Comparison of ENCODE assay signal across 8 cellular contexts in genomic region chr4:10554694-10555093, GRCh38.
A peak's percentile ranks its signal among the peaks of the same experiment; 100 is the strongest.
DNase-seq lines count a peak whose midpoint lies in the region; ATAC-seq, FAIRE-seq and TF ChIP-seq lines count a peak whose summit lies in the region.

No MANE protein-coding gene starts in this region.

- DNase-seq in Right ventricle myocardium inferior (ENCODE audit: missing footprints) (no peak), cardiac septum (ENCODE audit: low spot score) (no peak), NCI-H2029 (lab: John Stamatoyannopoulos, UW) (peak; percentile 69), choroid plexus epithelial cell (ENCODE audit: low read depth) (peak; percentile 80), left lobe of liver (ENCODE audit: low spot score) (peak; percentile 46)
- DNase-seq in stimulated activated CD8-positive, alpha-beta memory T cell treated with anti-CD3 and anti-CD28 coated beads, Interleukin-4, amount 100 ng/mL, for 48 hours: peak; percentile 72

- intact Hi-C loops in Right ventricle myocardium inferior (cut with DNase I): loop anchor here (5.0 kb wide), 1 partner anchor 97 kb away; the partner anchor contains the start of gene ZNF518B
- intact Hi-C loops in cardiac septum (cut with DNase I): no loop called here

- ATAC-seq in Right ventricle myocardium inferior (peak; percentile 73), HG02870 (IDR thresholded peaks at IDR 0.05; ENCODE audit: unreplicated experiment) (peak; percentile 85), left lobe of liver (peak; percentile 96)

- TF ChIP-seq CTCF in choroid plexus epithelial cell (conservative IDR thresholded peaks at IDR 0.05; ENCODE audit: low read depth, low read length): peak; percentile 84

- no peak overlapping the region for H3K4me3 ChIP-seq in choroid plexus epithelial cell (ENCODE audit: low read depth, low read length)

- peak; percentile 41 for FAIRE-seq in TTC549 (lab: Jason Lieb, UNC)

Comparison
In these comparisons a context has a peak if more than half of its experiments do, and no peak if none do; other contexts are left out.
1. DNase-seq: peak in NCI-H2029 (single experiment), choroid plexus epithelial cell (single experiment), left lobe of liver (single experiment) and stimulated activated CD8-positive, alpha-beta memory T cell treated with anti-CD3 and anti-CD28 coated beads, Interleukin-4, amount 100 ng/mL, for 48 hours (single experiment); none in Right ventricle myocardium inferior (single experiment) and cardiac septum (single experiment).
2. Peak in every context shown above with its lines, with median percentiles within 50 percentile points of each other: ATAC-seq.